ENCODE assay signal across 17 cellular contexts in the genomic region with DNA sequence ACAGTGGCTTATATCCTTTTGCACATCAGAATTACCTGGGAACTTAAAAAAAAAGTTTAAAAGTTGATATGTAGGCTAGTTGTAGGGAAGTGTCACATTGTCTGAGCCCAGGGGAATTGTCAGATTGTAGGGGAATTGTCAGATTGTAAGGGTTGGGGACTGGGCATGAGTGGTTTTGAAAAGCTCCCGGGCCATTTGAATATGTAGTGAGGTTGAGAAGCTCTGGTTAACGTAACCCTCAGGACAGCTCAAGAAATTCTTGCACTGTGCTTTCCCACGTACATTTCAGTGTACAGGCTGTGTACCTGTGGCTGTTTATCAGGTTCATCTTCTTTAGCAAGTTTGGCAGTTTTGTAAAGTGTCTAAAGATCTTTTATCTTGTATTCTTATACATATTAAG.
"Had no signal": no experiment of that assay in that cellular context is flagged by ENCODE, and none has a peak within 500 bp of the region (broad histone marks: within the 10 kb centered on the region; RNA-seq: fewer than 3 reads in every experiment).

No MANE protein-coding gene starts in this region.

- H3K27me3 ChIP-seq: dorsolateral prefrontal cortex, tibial nerve, uterus had no signal

- H3K9me3 Mint-ChIP-seq: activated naive CD8-positive, alpha-beta T cell treated with anti-CD3 and anti-CD28 coated beads for 36 hours; endodermal cell; memory B cell; naive thymus-derived CD8-positive, alpha-beta T cell; stimulated activated naive CD8-positive, alpha-beta T cell treated with anti-CD3 and anti-CD28 coated beads, Interleukin-15, Interleukin-2, amounts not matched to agents 100 ng/mL and 50 ng/mL, for 24 hours had no signal

- H3K27ac Mint-ChIP-seq: activated naive CD8-positive, alpha-beta T cell treated with anti-CD3 and anti-CD28 coated beads for 36 hours; endodermal cell; memory B cell; stimulated activated naive CD8-positive, alpha-beta T cell treated with anti-CD3 and anti-CD28 coated beads, Interleukin-15, Interleukin-2, amounts not matched to agents 100 ng/mL and 50 ng/mL, for 24 hours had no signal

- H3K36me3 ChIP-seq: tibial nerve, uterus had no signal

- H3K4me3 Mint-ChIP-seq: activated naive CD8-positive, alpha-beta T cell treated with anti-CD3 and anti-CD28 coated beads for 36 hours; endodermal cell; memory B cell; naive thymus-derived CD8-positive, alpha-beta T cell; stimulated activated naive CD8-positive, alpha-beta T cell treated with anti-CD3 and anti-CD28 coated beads, Interleukin-15, Interleukin-2, amounts not matched to agents 100 ng/mL and 50 ng/mL, for 24 hours had no signal

- H3K9me3 ChIP-seq: tibial nerve, uterus had no signal

- DNase-seq: activated CD4-positive, alpha-beta T cell treated with anti-CD3 and anti-CD28 coated beads, Interleukin-2, amount 50 U/mL, for 4 hours; activated naive CD4-positive, alpha-beta T cell; activated naive CD8-positive, alpha-beta T cell treated with anti-CD3 and anti-CD28 coated beads for 36 hours; amniotic stem cell; dorsolateral prefrontal cortex; endodermal cell; foreskin fibroblast; hippocampal formation; naive thymus-derived CD8-positive, alpha-beta T cell; nucleus accumbens; stimulated activated CD4-positive, alpha-beta T cell treated with anti-CD3 and anti-CD28 coated beads, Interleukin-2, amount 100 ng/mL, for 24 hours; uterus had no signal

- H3K36me3 Mint-ChIP-seq: memory B cell had no signal

- H3K4me3 ChIP-seq: dorsolateral prefrontal cortex, tibial nerve, uterus had no signal

- H3K27ac ChIP-seq: dorsolateral prefrontal cortex, epithelial cell of prostate, tibial nerve, uterus had no signal

- ATAC-seq: left lobe of liver; naive thymus-derived CD8-positive, alpha-beta T cell had no signal

- H3K27me3 Mint-ChIP-seq: activated naive CD8-positive, alpha-beta T cell treated with anti-CD3 and anti-CD28 coated beads for 36 hours; memory B cell; naive thymus-derived CD8-positive, alpha-beta T cell; stimulated activated naive CD8-positive, alpha-beta T cell treated with anti-CD3 and anti-CD28 coated beads, Interleukin-15, Interleukin-2, amounts not matched to agents 100 ng/mL and 50 ng/mL, for 24 hours had no signal
